9 cellular contexts compared by ENCODE assay signal in genomic region chr17:74744349-74744713, GRCh38. TPM values are rescaled to one million over a fixed set of nuclear protein-coding genes. Genes with fewer than 3 reads are reported as not detected.
DNase-seq lines count a peak whose midpoint lies in the region; ATAC-seq lines count a peak whose summit lies in the region.
"Had no signal": no experiment of that assay in that cellular context is flagged by ENCODE, and none has a peak within 500 bp of the region (broad histone marks: within the 10 kb centered on the region; RNA-seq: fewer than 3 reads in every experiment).

No MANE protein-coding gene starts in this region.

- POLR2A ChIA-PET in activated naive CD8-positive, alpha-beta T cell treated with anti-CD3 and anti-CD28 coated beads, Interleukin-2, amount 10 ng/mL, durations not matched to agents 7 days and 5 days (lab: Charles Lee) = interaction anchor here (0.8 to 1.8 kb wide), 4 partner anchors 11 to 47 kb away, joined by 3 to 10 read pairs (median 6); partner anchors contain the start of gene NAT9

- ATAC-seq in activated naive CD8-positive, alpha-beta T cell treated with anti-CD3 and anti-CD28 coated beads, Interleukin-2, amount 10 ng/mL, durations not matched to agents 7 days and 5 days (ENCODE audit: low read depth) = no peak
- ATAC-seq in stimulated activated memory B cell treated with anti-CD40 and anti-IgM and Interleukin-4, amounts not matched to agents 10 μg/mL and 1 μg/mL and 100 μg/mL, for 72 hours = no peak
- no peak for ATAC-seq in GM19023 (IDR thresholded peaks at IDR 0.05; ENCODE audit: unreplicated experiment)

- H3K4me3 Mint-ChIP-seq in activated naive CD8-positive, alpha-beta T cell treated with anti-CD3 and anti-CD28 coated beads, Interleukin-2, amount 10 ng/mL, durations not matched to agents 7 days and 5 days = peak overlapping the region; percentile 52
- H3K4me3 Mint-ChIP-seq in activated naive CD8-positive, alpha-beta T cell treated with anti-CD3 and anti-CD28 coated beads for 36 hours = no peak overlapping the region
- peak overlapping the region; percentile 61 to 99 (median 84) for H3K4me3 Mint-ChIP-seq in immature natural killer cell
- no peak overlapping the region for H3K4me3 Mint-ChIP-seq in stimulated activated memory B cell treated with anti-CD40 and anti-IgM and Interleukin-4, amounts not matched to agents 10 μg/mL and 1 μg/mL and 100 μg/mL, for 72 hours

- H3K9me3 Mint-ChIP-seq in activated naive CD8-positive, alpha-beta T cell treated with anti-CD3 and anti-CD28 coated beads, Interleukin-2, amount 10 ng/mL, durations not matched to agents 7 days and 5 days = no peaks in the 10 kb centered on the region
- H3K9me3 Mint-ChIP-seq in activated naive CD8-positive, alpha-beta T cell treated with anti-CD3 and anti-CD28 coated beads for 36 hours = peaks cover 4% of the 10 kb centered on the region
- peaks cover 0 to 1% (median 0%) of the 10 kb centered on the region in 6 donors for H3K9me3 Mint-ChIP-seq in immature natural killer cell
- H3K9me3 Mint-ChIP-seq in stimulated activated memory B cell treated with anti-CD40 and anti-IgM and Interleukin-4, amounts not matched to agents 10 μg/mL and 1 μg/mL and 100 μg/mL, for 72 hours = no peaks in the 10 kb centered on the region

- no peak for DNase-seq in activated naive CD8-positive, alpha-beta T cell treated with anti-CD3 and anti-CD28 coated beads, Interleukin-2, amount 10 ng/mL, durations not matched to agents 7 days and 5 days
- no peak for DNase-seq in activated naive CD8-positive, alpha-beta T cell treated with anti-CD3 and anti-CD28 coated beads for 36 hours
- DNase-seq in RPMI8226 (peak; percentile 49), immature natural killer cell (no peak), COLO829 (ENCODE audit: low spot score) (no peak), NCI-H2029 treated with DMSO at 0.1 percent for 48 hours (lab: John Stamatoyannopoulos, UW) (no peak)
- DNase-seq: SIG-M5 had no signal

- H3K27ac Mint-ChIP-seq in activated naive CD8-positive, alpha-beta T cell treated with anti-CD3 and anti-CD28 coated beads, Interleukin-2, amount 10 ng/mL, durations not matched to agents 7 days and 5 days = peak overlapping the region; percentile 94
- no peak overlapping the region for H3K27ac Mint-ChIP-seq in activated naive CD8-positive, alpha-beta T cell treated with anti-CD3 and anti-CD28 coated beads for 36 hours
- H3K27ac Mint-ChIP-seq in immature natural killer cell = peak overlapping the region; percentile 69 to 96 (median 89)
- peak overlapping the region; percentile 74 for H3K27ac Mint-ChIP-seq in stimulated activated memory B cell treated with anti-CD40 and anti-IgM and Interleukin-4, amounts not matched to agents 10 μg/mL and 1 μg/mL and 100 μg/mL, for 72 hours

- H3K27me3 Mint-ChIP-seq in activated naive CD8-positive, alpha-beta T cell treated with anti-CD3 and anti-CD28 coated beads, Interleukin-2, amount 10 ng/mL, durations not matched to agents 7 days and 5 days = no peaks in the 10 kb centered on the region
- H3K27me3 Mint-ChIP-seq in activated naive CD8-positive, alpha-beta T cell treated with anti-CD3 and anti-CD28 coated beads for 36 hours = no peaks in the 10 kb centered on the region
- H3K27me3 Mint-ChIP-seq in immature natural killer cell (ENCODE audit: low read depth in 3 of 3) = peaks cover 1 to 7% (median 4%) of the 10 kb centered on the region in 3 donors
- H3K27me3 Mint-ChIP-seq in stimulated activated memory B cell treated with anti-CD40 and anti-IgM and Interleukin-4, amounts not matched to agents 10 μg/mL and 1 μg/mL and 100 μg/mL, for 72 hours = no peaks in the 10 kb centered on the region

- H3K36me3 Mint-ChIP-seq in activated naive CD8-positive, alpha-beta T cell treated with anti-CD3 and anti-CD28 coated beads, Interleukin-2, amount 10 ng/mL, durations not matched to agents 7 days and 5 days = peaks cover 9% of the 10 kb centered on the region
- no peaks in the 10 kb centered on the region for H3K36me3 Mint-ChIP-seq in activated naive CD8-positive, alpha-beta T cell treated with anti-CD3 and anti-CD28 coated beads for 36 hours
- peaks cover 8 to 13% (median 8%) of the 10 kb centered on the region in 3 donors for H3K36me3 Mint-ChIP-seq in immature natural killer cell
- no peaks in the 10 kb centered on the region for H3K36me3 Mint-ChIP-seq in stimulated activated memory B cell treated with anti-CD40 and anti-IgM and Interleukin-4, amounts not matched to agents 10 μg/mL and 1 μg/mL and 100 μg/mL, for 72 hours

- peaks cover 63% of the 10 kb centered on the region for H3K4me1 Mint-ChIP-seq in activated naive CD8-positive, alpha-beta T cell treated with anti-CD3 and anti-CD28 coated beads, Interleukin-2, amount 10 ng/mL, durations not matched to agents 7 days and 5 days
- H3K4me1 Mint-ChIP-seq in activated naive CD8-positive, alpha-beta T cell treated with anti-CD3 and anti-CD28 coated beads for 36 hours = peaks cover 63% of the 10 kb centered on the region
- H3K4me1 Mint-ChIP-seq in immature natural killer cell = peaks cover 73 to 74% of the 10 kb centered on the region in 2 donors
- H3K4me1 Mint-ChIP-seq in stimulated activated memory B cell treated with anti-CD40 and anti-IgM and Interleukin-4, amounts not matched to agents 10 μg/mL and 1 μg/mL and 100 μg/mL, for 72 hours = peaks cover 57% of the 10 kb centered on the region

RNA-seq across cellular contexts. Expression of gene NHERF1, which starts 4.1 kb away (rescaled TPM):
- 100 to 1,000 TPM; 241 to 244 TPM for total RNA-seq in activated naive CD8-positive, alpha-beta T cell treated with anti-CD3 and anti-CD28 coated beads, Interleukin-2, amount 10 ng/mL, durations not matched to agents 7 days and 5 days
- 100 to 1,000 TPM; 124 to 127 TPM for total RNA-seq in activated naive CD8-positive, alpha-beta T cell treated with anti-CD3 and anti-CD28 coated beads for 36 hours
- polyA plus RNA-seq in immature natural killer cell = 1,000 to 10,000 TPM in 1 of 3 donors, 100 to 1,000 TPM in 2; 566 to 1,121 (median 751) TPM

RNA-seq across cellular contexts. Expression of gene RAB37, which starts 7.3 kb away (rescaled TPM):
- 10 to 100 TPM; 24.7 to 27.5 TPM for total RNA-seq in activated naive CD8-positive, alpha-beta T cell treated with anti-CD3 and anti-CD28 coated beads, Interleukin-2, amount 10 ng/mL, durations not matched to agents 7 days and 5 days
- 1 to 10 TPM; 1.8 TPM for total RNA-seq in activated naive CD8-positive, alpha-beta T cell treated with anti-CD3 and anti-CD28 coated beads for 36 hours
- 100 to 1,000 TPM; 208 to 218 (median 212) TPM for polyA plus RNA-seq in immature natural killer cell

RNA-seq across cellular contexts. Expression of gene CD300LF, which starts 31.6 kb away (rescaled TPM):
- under 1 TPM in 1 of 2 experiments, not detected in 1; 0.25 TPM for total RNA-seq in activated naive CD8-positive, alpha-beta T cell treated with anti-CD3 and anti-CD28 coated beads, Interleukin-2, amount 10 ng/mL, durations not matched to agents 7 days and 5 days
- not detected for total RNA-seq in activated naive CD8-positive, alpha-beta T cell treated with anti-CD3 and anti-CD28 coated beads for 36 hours
- 1 to 10 TPM; 1.9 to 4.2 (median 2.0) TPM for polyA plus RNA-seq in immature natural killer cell

RNA-seq across cellular contexts. Expression of gene NAT9, which starts 31.8 kb away (rescaled TPM):
- total RNA-seq in activated naive CD8-positive, alpha-beta T cell treated with anti-CD3 and anti-CD28 coated beads, Interleukin-2, amount 10 ng/mL, durations not matched to agents 7 days and 5 days = 10 to 100 TPM; 37.6 to 42.1 TPM
- total RNA-seq in activated naive CD8-positive, alpha-beta T cell treated with anti-CD3 and anti-CD28 coated beads for 36 hours = 10 to 100 TPM; 39.9 to 41.6 TPM
- polyA plus RNA-seq in immature natural killer cell = 10 to 100 TPM in 1 of 3 donors, 1 to 10 TPM in 2; 4.3 to 11.2 (median 6.3) TPM

Comparison
In these comparisons a context has a peak if more than half of its experiments do, and no peak if none do; other contexts are left out.
1. H3K4me3 Mint-ChIP-seq: peak in activated naive CD8-positive, alpha-beta T cell treated with anti-CD3 and anti-CD28 coated beads, Interleukin-2, amount 10 ng/mL, durations not matched to agents 7 days and 5 days (single experiment) and immature natural killer cell (5 of 5); none in activated naive CD8-positive, alpha-beta T cell treated with anti-CD3 and anti-CD28 coated beads for 36 hours (single experiment) and stimulated activated memory B cell treated with anti-CD40 and anti-IgM and Interleukin-4, amounts not matched to agents 10 μg/mL and 1 μg/mL and 100 μg/mL, for 72 hours (single experiment).
2. RNA of gene RAB37, which starts 7.3 kb away (total RNA-seq): 24.7 to 27.5 TPM in activated naive CD8-positive, alpha-beta T cell treated with anti-CD3 and anti-CD28 coated beads, Interleukin-2, amount 10 ng/mL, durations not matched to agents 7 days and 5 days; 1.8 TPM in activated naive CD8-positive, alpha-beta T cell treated with anti-CD3 and anti-CD28 coated beads for 36 hours; every median in the first group is over 4 times any median in the second.